ENCODE assay signal across 1 cellular context in genomic region chr9:121191235-121191634, GRCh38.
TF ChIP-seq lines count a peak whose summit lies in the region.

No MANE protein-coding gene starts in this region.

TF ChIP-seq in K562, 482 proteins besides CTCF, POLR2A, EP300 and RAD21 (continued from another document):
- TF ChIP-seq, protein P1, sequence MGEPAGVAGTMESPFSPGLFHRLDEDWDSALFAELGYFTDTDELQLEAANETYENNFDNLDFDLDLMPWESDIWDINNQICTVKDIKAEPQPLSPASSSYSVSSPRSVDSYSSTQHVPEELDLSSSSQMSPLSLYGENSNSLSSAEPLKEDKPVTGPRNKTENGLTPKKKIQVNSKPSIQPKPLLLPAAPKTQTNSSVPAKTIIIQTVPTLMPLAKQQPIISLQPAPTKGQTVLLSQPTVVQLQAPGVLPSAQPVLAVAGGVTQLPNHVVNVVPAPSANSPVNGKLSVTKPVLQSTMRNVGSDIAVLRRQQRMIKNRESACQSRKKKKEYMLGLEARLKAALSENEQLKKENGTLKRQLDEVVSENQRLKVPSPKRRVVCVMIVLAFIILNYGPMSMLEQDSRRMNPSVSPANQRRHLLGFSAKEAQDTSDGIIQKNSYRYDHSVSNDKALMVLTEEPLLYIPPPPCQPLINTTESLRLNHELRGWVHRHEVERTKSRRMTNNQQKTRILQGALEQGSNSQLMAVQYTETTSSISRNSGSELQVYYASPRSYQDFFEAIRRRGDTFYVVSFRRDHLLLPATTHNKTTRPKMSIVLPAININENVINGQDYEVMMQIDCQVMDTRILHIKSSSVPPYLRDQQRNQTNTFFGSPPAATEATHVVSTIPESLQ (CRISPR knock-in tag; IDR thresholded peaks at IDR 0.05), result no peak
- no peak for TF ChIP-seq SAFB2 (IDR thresholded peaks at IDR 0.05; ENCODE audit: borderline replicate concordance, low read depth, low read length, severe bottlenecking)
- TF ChIP-seq ESRRA (IDR thresholded peaks at IDR 0.05; ENCODE audit: borderline replicate concordance, low read depth), result no peak
- TF ChIP-seq KAT7 (CRISPR knock-in tag; IDR thresholded peaks at IDR 0.05; ENCODE audit: borderline replicate concordance), result no peak
- TF ChIP-seq, protein P2, sequence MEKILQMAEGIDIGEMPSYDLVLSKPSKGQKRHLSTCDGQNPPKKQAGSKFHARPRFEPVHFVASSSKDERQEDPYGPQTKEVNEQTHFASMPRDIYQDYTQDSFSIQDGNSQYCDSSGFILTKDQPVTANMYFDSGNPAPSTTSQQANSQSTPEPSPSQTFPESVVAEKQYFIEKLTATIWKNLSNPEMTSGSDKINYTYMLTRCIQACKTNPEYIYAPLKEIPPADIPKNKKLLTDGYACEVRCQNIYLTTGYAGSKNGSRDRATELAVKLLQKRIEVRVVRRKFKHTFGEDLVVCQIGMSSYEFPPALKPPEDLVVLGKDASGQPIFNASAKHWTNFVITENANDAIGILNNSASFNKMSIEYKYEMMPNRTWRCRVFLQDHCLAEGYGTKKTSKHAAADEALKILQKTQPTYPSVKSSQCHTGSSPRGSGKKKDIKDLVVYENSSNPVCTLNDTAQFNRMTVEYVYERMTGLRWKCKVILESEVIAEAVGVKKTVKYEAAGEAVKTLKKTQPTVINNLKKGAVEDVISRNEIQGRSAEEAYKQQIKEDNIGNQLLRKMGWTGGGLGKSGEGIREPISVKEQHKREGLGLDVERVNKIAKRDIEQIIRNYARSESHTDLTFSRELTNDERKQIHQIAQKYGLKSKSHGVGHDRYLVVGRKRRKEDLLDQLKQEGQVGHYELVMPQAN (IDR thresholded peaks at IDR 0.05; ENCODE audit: borderline replicate concordance), result no peak
- TF ChIP-seq RB1 (IDR thresholded peaks at IDR 0.05; ENCODE audit: low read depth), result no peak
- TF ChIP-seq ZNF717 (CRISPR knock-in tag; IDR thresholded peaks at IDR 0.05), result no peak
TF ChIP-seq in K562: peak in this region for 0.
